ENCODE assay signal across 8 cellular contexts in genomic region chr18:44799422-44800421, GRCh38.
DNase-seq lines count a peak whose midpoint lies in the region; ATAC-seq, FAIRE-seq and TF ChIP-seq lines count a peak whose summit lies in the region.

No MANE protein-coding gene starts in this region.

- intact Hi-C loops in breast epithelium (cut with DNase I; ENCODE audit: low total_unique reads) = no loop called here

- peak; percentile 87 for FAIRE-seq in GM12892 (lab: Jason Lieb, UNC)

- DNase-seq in GM12892 (ENCODE audit: insufficient read length) (no peak), glomerular visceral epithelial cell (ENCODE audit: extremely low spot score) (peak; percentile 86), breast epithelium (ENCODE audit: low spot score in 2 of 2) (no peak), NCI-H1436 treated with DMSO at 0.1 percent for 48 hours (lab: John Stamatoyannopoulos, UW) (no peak), GDM1 (lab: John Stamatoyannopoulos, UW) (no peak), BE2C (no peak)

- H3K9me3 ChIP-seq in breast epithelium = no peaks in the 10 kb centered on the region
- no peaks in the 10 kb centered on the region for H3K9me3 ChIP-seq in BE2C

- TF ChIP-seq POLR2A in GM12892 (IDR thresholded peaks at IDR 0.05; ENCODE audit: low read depth, low read length) (no peak), breast epithelium (IDR thresholded peaks at IDR 0.05) (no peak)

- ATAC-seq in GM21423 (IDR thresholded peaks at IDR 0.05; ENCODE audit: unreplicated experiment) (peak; percentile 64), HG03521 (IDR thresholded peaks at IDR 0.05; ENCODE audit: unreplicated experiment) (peak; percentile 40)

- H3K36me3 ChIP-seq in breast epithelium (no peaks in the 10 kb centered on the region), BE2C (no peaks in the 10 kb centered on the region)

- no peaks in the 10 kb centered on the region for H3K27me3 ChIP-seq in breast epithelium
- no peaks in the 10 kb centered on the region for H3K27me3 ChIP-seq in BE2C

- H3K4me3 ChIP-seq in breast epithelium = no peak overlapping the region
- H3K4me3 ChIP-seq in BE2C (ENCODE audit: low read depth, low read length) = no peak overlapping the region

- H3K4me1 ChIP-seq in breast epithelium = no peaks in the 10 kb centered on the region
- H3K4me1 ChIP-seq in BE2C = no peaks in the 10 kb centered on the region

- no peak overlapping the region for H3K27ac ChIP-seq in breast epithelium

- TF ChIP-seq CTCF in breast epithelium (IDR thresholded peaks at IDR 0.05) (no peak), BE2C (IDR thresholded peaks at IDR 0.05; ENCODE audit: low read depth, low read length) (no peak)
